30 cellular contexts compared by ENCODE assay signal in genomic region chr14:74962059-74962458, GRCh38. TPM values are rescaled to one million over a fixed set of nuclear protein-coding genes. Genes with fewer than 3 reads are reported as not detected.
DNase-seq lines count a peak whose midpoint lies in the region; ATAC-seq, FAIRE-seq and TF ChIP-seq lines count a peak whose summit lies in the region.
"Had no signal": no experiment of that assay in that cellular context is flagged by ENCODE, and none has a peak within 500 bp of the region (broad histone marks: within the 10 kb centered on the region; RNA-seq: fewer than 3 reads in every experiment).

No MANE protein-coding gene starts in this region.

- H3K9me3 ChIP-seq in BLaER1 (no peaks in the 10 kb centered on the region), neural progenitor cell (ENCODE audit: low read depth) (no peaks in the 10 kb centered on the region), small intestine (ENCODE audit: control insufficient read depth, low read depth) (no peaks in the 10 kb centered on the region)
- H3K9me3 ChIP-seq: A549, Caco-2, esophagus muscularis mucosa, heart left ventricle, right lobe of liver, thoracic aorta, uterus had no signal

- H3K9me3 Mint-ChIP-seq in IgD-negative memory B cell = no peaks in the 10 kb centered on the region
- H3K9me3 Mint-ChIP-seq in activated B cell treated with CpG ODN at 0.5 μM for 24 hours = no peaks in the 10 kb centered on the region
- H3K9me3 Mint-ChIP-seq in neural progenitor cell = no peaks in the 10 kb centered on the region
- H3K9me3 Mint-ChIP-seq: activated naive CD8-positive, alpha-beta T cell treated with anti-CD3 and anti-CD28 coated beads, Interleukin-2, amount 50 U/mL, for 24 hours; activated T-cell treated with anti-CD3 and anti-CD28 coated beads, Interleukin-2, amount 50 U/mL, for 4 hours; stimulated activated naive CD8-positive, alpha-beta T cell treated with anti-CD3 and anti-CD28 coated beads, Interleukin-15, Interleukin-2, amounts not matched to agents 100 ng/mL and 50 ng/mL, for 24 hours; T-helper 2 cell treated with Interferon-gamma antibody and Interleukin-4, amounts not matched to agents 5 μg/mL and 100 μg/mL, for 36 hours had no signal

- peak overlapping the region in 2 of 3 donors; percentile 2 to 8 for H3K27ac Mint-ChIP-seq in IgD-negative memory B cell
- H3K27ac Mint-ChIP-seq in activated B cell treated with CpG ODN at 0.5 μM for 24 hours = peak overlapping the region; percentile 68
- H3K27ac Mint-ChIP-seq in neural progenitor cell = peak overlapping the region; percentile 26
- H3K27ac Mint-ChIP-seq: activated naive CD8-positive, alpha-beta T cell treated with anti-CD3 and anti-CD28 coated beads, Interleukin-2, amount 50 U/mL, for 24 hours; stimulated activated naive CD8-positive, alpha-beta T cell treated with anti-CD3 and anti-CD28 coated beads, Interleukin-15, Interleukin-2, amounts not matched to agents 100 ng/mL and 50 ng/mL, for 24 hours; T-helper 2 cell treated with Interferon-gamma antibody and Interleukin-4, amounts not matched to agents 5 μg/mL and 100 μg/mL, for 36 hours had no signal

- DNase-seq in activated B cell treated with CpG ODN at 0.5 μM for 24 hours (no peak), neural progenitor cell (ENCODE audit: low spot score) (no peak), NCI-H774 (lab: John Stamatoyannopoulos, UW) (no peak), SHP77 (lab: John Stamatoyannopoulos, UW) (no peak), small intestine (no peak), C1 segment of cervical spinal cord (lab: John Stamatoyannopoulos, UW) (no peak)
- DNase-seq: activated CD4-positive, alpha-beta T cell treated with anti-CD3 and anti-CD28 coated beads, Interleukin-2, amount 50 U/mL, for 1 hour; activated naive CD8-positive, alpha-beta T cell treated with anti-CD3 and anti-CD28 coated beads, Interleukin-2, amount 50 U/mL, for 24 hours; activated T-cell treated with anti-CD3 and anti-CD28 coated beads, Interleukin-2, amount 50 U/mL, for 4 hours; Caco-2; caudate nucleus; foreskin keratinocyte; GF-D8; heart left ventricle; kidney; NCI-H1436 treated with DMSO at 0.1 percent for 48 hours; NK-92 treated with Interleukin-12 subunit alpha and Interleukin-12 subunit beta, amount 100 ng/mL, for 24 hours; right lobe of liver; uterus had no signal

- no peak overlapping the region for H2AFZ ChIP-seq in neural progenitor cell (replicated peaks)

- H3K4me1 Mint-ChIP-seq in IgD-negative memory B cell (peaks cover 12 to 17% (median 15%) of the 10 kb centered on the region in 3 donors), activated B cell treated with CpG ODN at 0.5 μM for 24 hours (peaks cover 20% of the 10 kb centered on the region), neural progenitor cell (peaks cover 23% of the 10 kb centered on the region)

- H3K36me3 ChIP-seq in BLaER1 = no peaks in the 10 kb centered on the region
- H3K36me3 ChIP-seq in neural progenitor cell = no peaks in the 10 kb centered on the region
- no peaks in the 10 kb centered on the region for H3K36me3 ChIP-seq in small intestine (ENCODE audit: control insufficient read depth in 2 of 2, insufficient read depth in 2 of 2, low read length in 2 of 2)
- H3K36me3 ChIP-seq: esophagus muscularis mucosa, heart left ventricle, right lobe of liver, thoracic aorta, uterus, WERI-Rb-1 had no signal

- TF ChIP-seq CTCF in activated B cell treated with CpG ODN at 0.5 μM for 24 hours (IDR thresholded peaks at IDR 0.05) = no peak
- TF ChIP-seq CTCF in neural progenitor cell (IDR thresholded peaks at IDR 0.05) = no peak

- CTCF ChIA-PET in activated B cell treated with CpG ODN at 0.5 μM for 24 hours (lab: Charles Lee) = interaction anchor here (0.9 to 1.7 kb wide), 3 partner anchors 17 to 126 kb away, joined by 4 to 8 read pairs (median 4); no protein-coding TSS in a partner anchor

- H3K27me3 Mint-ChIP-seq in IgD-negative memory B cell (peaks cover 4% of the 10 kb centered on the region), activated B cell treated with CpG ODN at 0.5 μM for 24 hours (no peaks in the 10 kb centered on the region), neural progenitor cell (ENCODE audit: insufficient read depth, low read depth) (peaks cover 7% of the 10 kb centered on the region)
- H3K27me3 Mint-ChIP-seq: activated naive CD8-positive, alpha-beta T cell treated with anti-CD3 and anti-CD28 coated beads, Interleukin-2, amount 50 U/mL, for 24 hours had no signal

- no peak overlapping the region for H3K9ac ChIP-seq in BLaER1
- no peak overlapping the region for H3K9ac ChIP-seq in neural progenitor cell

- H3K4me2 ChIP-seq in BLaER1 (0 out of 2 replicates have a peak overlapping the region, but pooled peaks have one; percentile 16), neural progenitor cell (peak overlapping the region; percentile 48)
- H3K4me2 ChIP-seq: A549 had no signal

- H3K4me3 Mint-ChIP-seq in IgD-negative memory B cell = peak overlapping the region; percentile 6 to 87 (median 75)
- H3K4me3 Mint-ChIP-seq in activated B cell treated with CpG ODN at 0.5 μM for 24 hours = peak overlapping the region; percentile 45
- no peak overlapping the region for H3K4me3 Mint-ChIP-seq in neural progenitor cell
- H3K4me3 Mint-ChIP-seq: activated naive CD8-positive, alpha-beta T cell treated with anti-CD3 and anti-CD28 coated beads, Interleukin-2, amount 50 U/mL, for 24 hours; activated T-cell treated with anti-CD3 and anti-CD28 coated beads, Interleukin-2, amount 50 U/mL, for 4 hours; stimulated activated naive CD8-positive, alpha-beta T cell treated with anti-CD3 and anti-CD28 coated beads, Interleukin-15, Interleukin-2, amounts not matched to agents 100 ng/mL and 50 ng/mL, for 24 hours; T-helper 2 cell treated with Interferon-gamma antibody and Interleukin-4, amounts not matched to agents 5 μg/mL and 100 μg/mL, for 36 hours had no signal

- no peaks in the 10 kb centered on the region for H3F3A ChIP-seq in neural progenitor cell (ENCODE audit: low read depth)

- H3K36me3 Mint-ChIP-seq in IgD-negative memory B cell (no peaks in the 10 kb centered on the region), activated B cell treated with CpG ODN at 0.5 μM for 24 hours (ENCODE audit: low read depth) (no peaks in the 10 kb centered on the region), neural progenitor cell (no peaks in the 10 kb centered on the region)

- no peak for FAIRE-seq in small intestine (lab: Jason Lieb, UNC)
- FAIRE-seq: A549, kidney had no signal

- no peaks in the 10 kb centered on the region for H4K20me1 ChIP-seq in BLaER1
- H4K20me1 ChIP-seq in neural progenitor cell (ENCODE audit: low read depth) = no peaks in the 10 kb centered on the region

- POLR2A ChIA-PET in activated B cell treated with CpG ODN at 0.5 μM for 24 hours (lab: Charles Lee) = interaction anchor here (0.7 to 1.4 kb wide), 4 partner anchors 22 to 51 kb away, joined by 3 to 7 read pairs (median 4); partner anchors contain the start of gene EIF2B2

- H3K27ac ChIP-seq in BLaER1 = no peak overlapping the region
- H3K27ac ChIP-seq in neural progenitor cell = no peak overlapping the region
- H3K27ac ChIP-seq in small intestine (ENCODE audit: low read depth in 1 of 2, low read length in 1 of 2) = no peak overlapping the region
- H3K27ac ChIP-seq: A549, esophagus muscularis mucosa, foreskin keratinocyte, right lobe of liver, thoracic aorta, uterus had no signal

- ATAC-seq in activated B cell treated with CpG ODN at 0.5 μM for 24 hours (ENCODE audit: low read depth) = peak; percentile 18
- ATAC-seq: A549; activated naive CD8-positive, alpha-beta T cell treated with anti-CD3 and anti-CD28 coated beads, Interleukin-2, amount 50 U/mL, for 24 hours; activated T-cell treated with anti-CD3 and anti-CD28 coated beads, Interleukin-2, amount 50 U/mL, for 4 hours; foreskin keratinocyte; HCT116; heart left ventricle had no signal

- H3K4me1 ChIP-seq in BLaER1 = peaks cover 27% of the 10 kb centered on the region
- peaks cover 15% of the 10 kb centered on the region for H3K4me1 ChIP-seq in neural progenitor cell
- H3K4me1 ChIP-seq in small intestine (ENCODE audit: control insufficient read depth in 2 of 2, insufficient read depth in 1 of 2, low read depth in 1 of 2, low read length in 1 of 2) = no peaks in the 10 kb centered on the region
- H3K4me1 ChIP-seq: Caco-2, right lobe of liver, uterus had no signal

- no peak overlapping the region for H3K4me3 ChIP-seq in BLaER1
- no peak overlapping the region for H3K4me3 ChIP-seq in neural progenitor cell
- no peak overlapping the region for H3K4me3 ChIP-seq in small intestine (ENCODE audit: low read depth in 1 of 2, low read length in 2 of 2)
- H3K4me3 ChIP-seq: A549, esophagus muscularis mucosa, heart left ventricle, right lobe of liver, thoracic aorta, uterus had no signal

- no peaks in the 10 kb centered on the region for H3K79me2 ChIP-seq in neural progenitor cell (ENCODE audit: low read depth)

- intact Hi-C loops in activated B cell treated with CpG ODN at 0.5 μM for 24 hours (cut with micrococcal nuclease) = loop anchor here (2.0 to 5.0 kb wide), 2 partner anchors 15 to 40 kb away; partner anchors contain the start of gene EIF2B2

- WGBS in small intestine, 3 donors = 60 to 76% (median 76%) methylated on average over 11 of the region's 11 CpGs

- H3K27me3 ChIP-seq in BLaER1 (no peaks in the 10 kb centered on the region), neural progenitor cell (peaks cover 17% of the 10 kb centered on the region), small intestine (ENCODE audit: control insufficient read depth in 2 of 2, insufficient read depth in 2 of 2, low read length in 2 of 2) (no peaks in the 10 kb centered on the region)
- H3K27me3 ChIP-seq: esophagus muscularis mucosa, foreskin keratinocyte, heart left ventricle, right lobe of liver, uterus had no signal

RNA-seq across cellular contexts. Expression of gene PGF, which starts 6.7 kb away (rescaled TPM):
- polyA plus RNA-seq in IgD-negative memory B cell (not detected), small intestine (10 to 100 TPM in 1 of 3 donors, 1 to 10 TPM in 2; 1.6 to 14.0 (median 3.2) TPM)
- total RNA-seq in activated B cell treated with CpG ODN at 0.5 μM for 24 hours (not detected in 2 replicates), neural progenitor cell (ENCODE audit: low replicate concordance) (1.0 and 2.1 TPM in 2 replicates)
- total RNA-seq: mononuclear cell had no signal
- polyA plus RNA-seq: neural cell had no signal

RNA-seq across cellular contexts. Expression of gene RPS6KL1, which starts 39.0 kb away (rescaled TPM):
- polyA plus RNA-seq in IgD-negative memory B cell (1.4 TPM), small intestine (1 to 10 TPM; 1.8 to 3.5 (median 3.4) TPM)
- total RNA-seq in activated B cell treated with CpG ODN at 0.5 μM for 24 hours (5.2 and 7.0 TPM in 2 replicates), neural progenitor cell (ENCODE audit: low replicate concordance) (6.4 and 15.1 TPM in 2 replicates)

RNA-seq across cellular contexts. Expression of gene EIF2B2, which starts 40.7 kb away (rescaled TPM):
- 29.2 TPM for polyA plus RNA-seq in IgD-negative memory B cell
- total RNA-seq in activated B cell treated with CpG ODN at 0.5 μM for 24 hours = 36.6 and 37.2 TPM in 2 replicates
- 26.9 and 29.7 TPM in 2 replicates for total RNA-seq in neural progenitor cell (ENCODE audit: low replicate concordance)
- polyA plus RNA-seq in small intestine = 10 to 100 TPM; 41.8 to 50.8 (median 47.8) TPM

Comparison
In these comparisons a context has a peak if more than half of its experiments do, and no peak if none do; other contexts are left out.
1. H3K27ac Mint-ChIP-seq: peak in every context shown above with its lines; median percentile 68 in activated B cell treated with CpG ODN at 0.5 μM for 24 hours; 26 in neural progenitor cell; 5 in IgD-negative memory B cell.